ENCODE assay signal across 21 cellular contexts in the genomic region with DNA sequence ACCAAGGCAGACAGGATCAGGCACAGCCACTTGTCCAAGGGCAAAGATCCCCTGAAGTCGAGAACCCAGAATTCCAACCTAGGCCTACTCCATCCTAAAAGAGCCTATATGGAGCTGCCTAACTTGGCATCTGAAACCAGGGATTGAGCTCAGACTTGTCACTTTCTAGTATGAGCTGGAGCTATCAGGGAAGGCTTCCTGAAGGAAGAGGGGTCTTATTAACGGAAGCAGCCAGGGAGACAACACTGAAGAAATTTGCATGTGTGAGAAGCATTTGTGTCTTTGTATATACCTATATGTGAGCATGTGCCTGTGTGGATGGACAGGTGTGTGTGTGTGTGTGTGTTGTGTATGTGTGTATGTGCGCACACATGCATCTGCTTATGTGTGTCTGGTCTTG. TPM values are rescaled to one million over a fixed set of nuclear protein-coding genes. Genes with fewer than 3 reads are reported as not detected.
DNase-seq lines count a peak whose midpoint lies in the region; ATAC-seq and TF ChIP-seq lines count a peak whose summit lies in the region.
"Had no signal": no experiment of that assay in that cellular context is flagged by ENCODE, and none has a peak within 500 bp of the region (broad histone marks: within the 10 kb centered on the region; RNA-seq: fewer than 3 reads in every experiment).

No MANE protein-coding gene starts in this region.

- POLR2A ChIA-PET in CD8-positive, alpha-beta T cell (lab: Charles Lee) = no interaction called here

- intact Hi-C loops in CD8-positive, alpha-beta T cell (cut with DNase I, micrococcal nuclease) = no loop called here

- no peak for TF ChIP-seq CTCF in CD8-positive, alpha-beta T cell (IDR thresholded peaks at IDR 0.05)
- no peak for TF ChIP-seq CTCF in osteoblast (IDR thresholded peaks at IDR 0.05; ENCODE audit: extremely low read depth, low read depth, low read length)

- H3K9me3 Mint-ChIP-seq in CD8-positive, alpha-beta T cell = no peaks in the 10 kb centered on the region
- H3K9me3 Mint-ChIP-seq: CD4-positive, CD25-positive, alpha-beta regulatory T cell; CD8-positive, alpha-beta memory T cell; H9 had no signal

- no peak overlapping the region for H3K4me3 ChIP-seq in CD8-positive, alpha-beta T cell (ENCODE audit: low read depth, low read length)
- no peak overlapping the region for H3K4me3 ChIP-seq in osteoblast (ENCODE audit: insufficient read depth, low read length)
- H3K4me3 ChIP-seq: BLaER1, GM12878, GM23248 had no signal

- H3K27me3 Mint-ChIP-seq in CD8-positive, alpha-beta T cell (ENCODE audit: low read depth) = no peaks in the 10 kb centered on the region
- H3K27me3 Mint-ChIP-seq in T-helper 17 cell = no peaks in the 10 kb centered on the region

- H3K36me3 ChIP-seq in CD8-positive, alpha-beta T cell (ENCODE audit: insufficient read depth, low read length) = no peaks in the 10 kb centered on the region
- H3K36me3 ChIP-seq in osteoblast (ENCODE audit: insufficient read depth, low read length) = no peaks in the 10 kb centered on the region
- H3K36me3 ChIP-seq: BLaER1 had no signal

- no peaks in the 10 kb centered on the region for H3K79me2 ChIP-seq in osteoblast (ENCODE audit: insufficient read depth, low read length)

- H3K4me1 Mint-ChIP-seq in CD8-positive, alpha-beta T cell (ENCODE audit: low read depth) = peaks cover 5% of the 10 kb centered on the region
- H3K4me1 Mint-ChIP-seq in T-helper 17 cell = peaks cover 23% of the 10 kb centered on the region
- H3K4me1 Mint-ChIP-seq: B cell; CD8-positive, alpha-beta memory T cell had no signal

- peak overlapping the region; percentile 37 for H3K27ac Mint-ChIP-seq in CD8-positive, alpha-beta T cell
- H3K27ac Mint-ChIP-seq in T-helper 17 cell = peak overlapping the region; percentile 66
- H3K27ac Mint-ChIP-seq: B cell, H9 had no signal

- DNase-seq in CD8-positive, alpha-beta T cell = no peak
- no peak for DNase-seq in T-helper 17 cell
- peak; percentile 45 for DNase-seq in osteoblast (ENCODE audit: insufficient read length, low spot score, missing footprints)
- DNase-seq in cerebellar cortex (ENCODE audit: low spot score) = no peak
- no peak for DNase-seq in activated naive CD4-positive, alpha-beta T cell treated with anti-CD3 and anti-CD28 coated beads, Interleukin-2, amount 50 U/mL, for 16 hours
- DNase-seq: CD4-positive, CD25-positive, alpha-beta regulatory T cell; CD8-positive, alpha-beta memory T cell; DMS 273 treated with DMSO at 0.1 percent for 48 hours; DMS79; EL; GDM1; GM23248; H9 had no signal

- no peak for ATAC-seq in CD8-positive, alpha-beta T cell
- ATAC-seq in T-helper 17 cell = no peak
- ATAC-seq in HG02588 (IDR thresholded peaks at IDR 0.05; ENCODE audit: unreplicated experiment) = no peak
- ATAC-seq: GM12878, HCT116 had no signal

- no peak overlapping the region for H3K4me3 Mint-ChIP-seq in CD8-positive, alpha-beta T cell
- no peak overlapping the region for H3K4me3 Mint-ChIP-seq in T-helper 17 cell
- H3K4me3 Mint-ChIP-seq: B cell; CD4-positive, CD25-positive, alpha-beta regulatory T cell; CD8-positive, alpha-beta memory T cell; H9 had no signal

- H2AFZ ChIP-seq in osteoblast (ENCODE audit: low read length) = no peak overlapping the region
- H2AFZ ChIP-seq: GM23248 had no signal

- CTCF ChIA-PET in CD8-positive, alpha-beta T cell (lab: Charles Lee) = interaction anchor here (0.8 to 6.1 kb wide), 5 partner anchors 38 to 141 kb away, joined by 3 to 48 read pairs (median 7); a partner anchor contains a TSS

- H3K27ac ChIP-seq in CD8-positive, alpha-beta T cell (ENCODE audit: low read depth, low read length) = no peak overlapping the region
- H3K27ac ChIP-seq in osteoblast (ENCODE audit: low read depth, low read length) = no peak overlapping the region
- H3K27ac ChIP-seq: BLaER1, C4-2B, GM23248 had no signal

- H3K4me2 ChIP-seq in osteoblast (ENCODE audit: insufficient read depth, low read length) = no peak overlapping the region

- no peaks in the 10 kb centered on the region for H3K4me1 ChIP-seq in CD8-positive, alpha-beta T cell (ENCODE audit: insufficient read depth, low read length)
- no peaks in the 10 kb centered on the region for H3K4me1 ChIP-seq in osteoblast (ENCODE audit: insufficient read depth, low read length)

- H3K9me3 ChIP-seq in CD8-positive, alpha-beta T cell (ENCODE audit: low read length) = no peaks in the 10 kb centered on the region
- H3K9me3 ChIP-seq in T-helper 17 cell (ENCODE audit: control insufficient read depth, low read length, poor library complexity, severe bottlenecking) (no peaks in the 10 kb centered on the region), osteoblast (ENCODE audit: low read depth, low read length) (no peaks in the 10 kb centered on the region)
- H3K9me3 ChIP-seq: BLaER1 had no signal

- H3K36me3 Mint-ChIP-seq in CD8-positive, alpha-beta T cell = no peaks in the 10 kb centered on the region
- no peaks in the 10 kb centered on the region for H3K36me3 Mint-ChIP-seq in T-helper 17 cell (ENCODE audit: low read depth)
- H3K36me3 Mint-ChIP-seq: CD4-positive, CD25-positive, alpha-beta regulatory T cell; CD8-positive, alpha-beta memory T cell had no signal

- H4K20me1 ChIP-seq in osteoblast (ENCODE audit: insufficient read depth, low read length) = no peaks in the 10 kb centered on the region
- H4K20me1 ChIP-seq: BLaER1 had no signal

- H3K27me3 ChIP-seq in CD8-positive, alpha-beta T cell (ENCODE audit: insufficient read depth, low read length) = no peaks in the 10 kb centered on the region
- peaks cover 3% of the 10 kb centered on the region for H3K27me3 ChIP-seq in osteoblast (ENCODE audit: insufficient read depth, low read length)
- H3K27me3 ChIP-seq: BLaER1 had no signal

RNA-seq across cellular contexts. Expression of a gene that starts 4.7 kb away (rescaled TPM):
- total RNA-seq in CD8-positive, alpha-beta T cell = not detected
- total RNA-seq in T-helper 17 cell (1 to 10 TPM in 1 of 2 donors, under 1 TPM in 1; 0.31 to 1.2 TPM), osteoblast (0.59 TPM in 1 of 2 replicates, not detected in the other)
- total RNA-seq: A172; B cell; CD8-positive, alpha-beta memory T cell; GM12878; GM23248; H4; H9 had no signal

RNA-seq across cellular contexts. Expression of a gene that starts 40.3 kb away (rescaled TPM):
- 10 to 100 TPM; 48.0 to 50.3 TPM for total RNA-seq in CD8-positive, alpha-beta T cell
- total RNA-seq in T-helper 17 cell (100 to 1,000 TPM; 206 to 225 TPM), osteoblast (0.72 and 0.88 TPM in 2 replicates)
- total RNA-seq: GM23248 had no signal

Comparison
In these comparisons a context has a peak if more than half of its experiments do, and no peak if none do; other contexts are left out.
1. RNA of a gene that starts 40.3 kb away (total RNA-seq): 206 to 225 TPM in T-helper 17 cell and 48.0 to 50.3 TPM in CD8-positive, alpha-beta T cell; 0.72 to 0.88 TPM in osteoblast; every median in the first group is over 10 times any median in the second.